10 cellular contexts compared by ENCODE assay signal in the genomic region with DNA sequence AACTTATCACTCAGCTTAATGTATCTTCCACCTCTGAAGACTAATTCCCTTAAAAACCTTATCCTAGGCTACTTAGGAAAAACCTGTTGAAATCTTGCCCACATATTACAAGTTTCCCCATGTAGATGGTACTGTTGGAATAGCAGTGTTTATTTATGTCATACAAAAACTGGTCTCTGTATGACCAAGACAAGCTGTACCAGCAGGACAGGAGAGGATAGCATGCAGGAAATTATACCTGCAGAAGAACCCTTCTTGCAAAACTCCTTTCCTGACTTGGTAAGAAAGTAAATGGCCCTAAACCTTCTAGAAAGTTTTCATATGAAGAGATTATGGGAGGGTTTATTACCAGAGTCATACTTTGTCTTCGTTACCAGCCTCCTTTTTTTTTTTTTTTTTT.
"Had no signal": no experiment of that assay in that cellular context is flagged by ENCODE, and none has a peak within 500 bp of the region (broad histone marks: within the 10 kb centered on the region; RNA-seq: fewer than 3 reads in every experiment).

No MANE protein-coding gene starts in this region.

- H3K9ac ChIP-seq: GM23248 had no signal

- H3K36me3 ChIP-seq: HAP-1 had no signal

- H3K4me1 ChIP-seq: HAP-1 had no signal

- ATAC-seq: HCT116, HepG2 had no signal

- H3K27ac ChIP-seq: GM23248, HL-60 had no signal

- H3K9me3 ChIP-seq: HAP-1 had no signal

- H3K4me3 ChIP-seq: GM23248, HAP-1, K562 had no signal

- DNase-seq: GM23248, GOT3, H7, HFFc6, KG1 had no signal
